Comparison of ENCODE assay signal across 1 cellular context in the genomic region with DNA sequence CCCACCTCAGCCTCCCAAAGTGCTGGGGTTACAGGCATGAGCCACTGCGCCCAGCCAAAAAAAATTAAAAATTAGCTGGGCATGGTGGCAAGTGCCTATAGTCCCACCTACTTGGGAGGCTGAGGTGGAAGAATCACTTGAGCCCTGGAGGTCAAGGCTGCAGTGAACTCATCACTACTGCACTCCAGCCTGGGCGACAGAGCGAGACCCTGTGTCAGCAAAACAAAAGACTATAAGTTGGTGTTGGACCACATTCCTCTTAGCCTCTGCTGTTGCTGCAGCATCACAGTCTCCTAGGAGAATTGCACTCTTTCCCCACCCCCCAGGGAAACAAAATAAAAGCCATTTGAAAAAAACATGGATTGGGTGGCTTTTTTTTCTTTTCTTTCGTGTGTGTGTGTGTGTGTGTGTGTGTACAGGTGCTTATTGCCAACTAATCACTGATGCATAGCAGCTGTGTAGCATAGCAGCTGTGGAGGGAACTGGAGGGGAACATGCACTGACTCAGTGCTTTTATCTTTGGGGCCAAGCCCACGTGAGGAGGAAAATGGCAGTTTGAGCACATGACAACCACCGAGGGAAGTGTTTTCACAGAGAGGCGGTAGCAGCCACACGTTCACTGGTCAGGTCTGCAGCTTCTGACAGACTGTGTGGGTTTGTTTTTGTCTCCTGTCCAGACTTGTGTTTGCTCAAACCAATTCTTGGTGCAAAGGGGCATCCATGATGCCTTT.
TF ChIP-seq lines count a peak whose summit lies in the region.

No MANE protein-coding gene starts in this region.

TF ChIP-seq in K562, 482 proteins besides CTCF, POLR2A, EP300 and RAD21 (continued from another document):
- TF ChIP-seq ZNF384 (IDR thresholded peaks at IDR 0.05; ENCODE audit: low read depth, low read length) (no peak), KAT2B (IDR thresholded peaks at IDR 0.05; ENCODE audit: low read depth, low read length) (no peak), RBM39 (optimal IDR thresholded peaks at IDR 0.05; ENCODE audit: low read depth, low read length) (no peak), ZFP36 (IDR thresholded peaks at IDR 0.05; ENCODE audit: low read depth, low read length, partially characterized antibody) (no peak), ZNF217 (CRISPR knock-in tag; IDR thresholded peaks at IDR 0.05) (no peak), CHD2 (IDR thresholded peaks at IDR 0.05; ENCODE audit: low read depth, low read length) (no peak), ESRRB (CRISPR knock-in tag; IDR thresholded peaks at IDR 0.05; ENCODE audit: borderline replicate concordance) (no peak), ZNF133 (CRISPR knock-in tag; IDR thresholded peaks at IDR 0.05) (peak; percentile 77; the same call in 1 of the 2 replicates), MTA1 (IDR thresholded peaks at IDR 0.05; ENCODE audit: borderline replicate concordance) (no peak), KLF6 (CRISPR knock-in tag; IDR thresholded peaks at IDR 0.05; ENCODE audit: borderline replicate concordance) (peak; percentile 75; the same call in 1 of the 2 replicates), AFF1 (IDR thresholded peaks at IDR 0.05; ENCODE audit: low read depth in 1 of 2, partially characterized antibody in 2 of 2) (no peak), CTBP1 (IDR thresholded peaks at IDR 0.05; ENCODE audit: borderline replicate concordance) (no peak), ARNT (IDR thresholded peaks at IDR 0.05) (no peak), ATF4 (CRISPR knock-in tag; IDR thresholded peaks at IDR 0.05) (peak; percentile 57; the same call in 1 of the 2 replicates), MECOM (CRISPR knock-in tag; IDR thresholded peaks at IDR 0.05) (no peak), SMAD2 (IDR thresholded peaks at IDR 0.05; ENCODE audit: low read depth, low read length) (no peak), MBD2 (IDR thresholded peaks at IDR 0.05; ENCODE audit: borderline replicate concordance, low read depth) (no peak), E2F3 (CRISPR knock-in tag; IDR thresholded peaks at IDR 0.05) (peak; percentile 73), MCM3 (IDR thresholded peaks at IDR 0.05) (no peak), ZNF830 (CRISPR knock-in tag; IDR thresholded peaks at IDR 0.05) (no peak)
- TF ChIP-seq, protein P1, sequence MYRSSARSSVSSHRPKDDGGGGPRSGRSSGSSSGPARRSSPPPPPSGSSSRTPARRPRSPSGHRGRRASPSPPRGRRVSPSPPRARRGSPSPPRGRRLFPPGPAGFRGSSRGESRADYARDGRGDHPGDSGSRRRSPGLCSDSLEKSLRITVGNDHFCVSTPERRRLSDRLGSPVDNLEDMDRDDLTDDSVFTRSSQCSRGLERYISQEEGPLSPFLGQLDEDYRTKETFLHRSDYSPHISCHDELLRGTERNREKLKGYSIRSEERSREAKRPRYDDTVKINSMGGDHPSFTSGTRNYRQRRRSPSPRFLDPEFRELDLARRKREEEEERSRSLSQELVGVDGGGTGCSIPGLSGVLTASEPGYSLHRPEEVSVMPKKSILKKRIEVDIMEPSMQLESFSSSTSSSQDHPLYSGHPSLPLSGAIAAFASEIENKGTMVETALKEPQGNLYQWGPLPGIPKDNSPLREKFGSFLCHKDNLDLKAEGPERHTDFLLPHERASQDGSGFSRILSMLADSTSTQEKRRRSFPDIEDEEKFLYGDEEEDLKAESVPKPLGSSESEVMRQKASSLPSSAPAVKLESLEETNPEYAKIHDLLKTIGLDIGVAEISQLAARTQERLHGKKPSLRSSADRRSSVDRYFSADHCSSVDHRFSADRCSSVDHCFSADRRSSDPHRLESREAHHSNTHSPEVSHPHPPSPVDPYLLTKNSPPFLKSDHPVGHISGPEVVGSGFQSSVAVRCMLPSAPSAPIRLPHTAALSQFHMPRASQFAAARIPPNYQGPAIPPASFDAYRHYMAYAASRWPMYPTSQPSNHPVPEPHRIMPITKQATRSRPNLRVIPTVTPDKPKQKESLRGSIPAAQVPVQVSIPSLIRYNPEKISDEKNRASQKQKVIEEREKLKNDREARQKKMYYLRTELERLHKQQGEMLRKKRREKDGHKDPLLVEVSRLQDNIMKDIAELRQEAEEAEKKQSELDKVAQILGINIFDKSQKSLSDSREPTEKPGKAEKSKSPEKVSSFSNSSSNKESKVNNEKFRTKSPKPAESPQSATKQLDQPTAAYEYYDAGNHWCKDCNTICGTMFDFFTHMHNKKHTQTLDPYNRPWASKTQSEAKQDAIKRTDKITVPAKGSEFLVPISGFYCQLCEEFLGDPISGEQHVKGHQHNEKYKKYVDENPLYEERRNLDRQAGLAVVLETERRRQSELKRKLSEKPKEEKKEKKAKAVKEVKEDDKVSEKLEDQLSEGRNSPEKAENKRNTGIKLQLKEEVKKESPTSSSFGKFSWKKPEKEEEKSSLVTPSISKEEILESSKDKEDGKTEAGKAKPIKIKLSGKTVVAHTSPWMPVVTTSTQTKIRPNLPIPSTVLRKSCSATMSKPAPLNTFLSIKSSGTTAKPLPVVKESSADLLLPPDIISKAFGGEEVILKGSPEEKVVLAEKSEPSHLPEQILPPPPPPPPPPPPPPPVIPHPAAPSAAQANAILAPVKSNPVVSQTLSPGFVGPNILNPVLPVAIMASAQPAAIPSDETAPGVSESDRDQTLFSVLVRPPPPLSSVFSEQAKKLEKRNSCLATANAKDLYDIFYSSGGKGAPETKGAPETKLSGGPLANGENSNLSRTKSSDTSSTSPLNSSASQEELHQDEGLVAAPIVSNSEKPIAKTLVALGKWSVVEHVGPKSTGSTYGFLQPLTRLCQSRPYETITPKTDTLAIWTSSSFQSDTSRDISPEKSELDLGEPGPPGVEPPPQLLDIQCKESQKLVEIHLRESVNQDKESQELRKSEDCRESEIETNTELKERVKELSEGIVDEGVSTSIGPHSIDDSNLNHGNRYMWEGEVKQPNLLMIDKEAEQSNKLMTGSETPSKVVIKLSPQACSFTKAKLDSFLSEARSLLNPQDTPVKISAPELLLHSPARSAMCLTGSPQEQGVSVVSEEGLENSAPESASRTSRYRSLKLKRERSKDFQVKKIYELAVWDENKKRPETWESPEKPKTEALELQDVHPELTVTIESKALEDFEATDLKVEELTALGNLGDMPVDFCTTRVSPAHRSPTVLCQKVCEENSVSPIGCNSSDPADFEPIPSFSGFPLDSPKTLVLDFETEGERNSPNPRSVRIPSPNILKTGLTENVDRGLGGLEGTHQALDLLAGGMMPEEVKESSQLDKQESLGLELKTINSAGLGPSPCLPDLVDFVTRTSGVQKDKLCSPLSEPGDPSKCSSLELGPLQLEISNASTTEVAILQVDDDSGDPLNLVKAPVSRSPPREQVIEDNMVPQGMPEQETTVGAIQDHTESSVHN (IDR thresholded peaks at IDR 0.05; ENCODE audit: borderline replicate concordance in 1 of 2, low read depth in 1 of 2), result no peak
- TF ChIP-seq, protein P2, sequence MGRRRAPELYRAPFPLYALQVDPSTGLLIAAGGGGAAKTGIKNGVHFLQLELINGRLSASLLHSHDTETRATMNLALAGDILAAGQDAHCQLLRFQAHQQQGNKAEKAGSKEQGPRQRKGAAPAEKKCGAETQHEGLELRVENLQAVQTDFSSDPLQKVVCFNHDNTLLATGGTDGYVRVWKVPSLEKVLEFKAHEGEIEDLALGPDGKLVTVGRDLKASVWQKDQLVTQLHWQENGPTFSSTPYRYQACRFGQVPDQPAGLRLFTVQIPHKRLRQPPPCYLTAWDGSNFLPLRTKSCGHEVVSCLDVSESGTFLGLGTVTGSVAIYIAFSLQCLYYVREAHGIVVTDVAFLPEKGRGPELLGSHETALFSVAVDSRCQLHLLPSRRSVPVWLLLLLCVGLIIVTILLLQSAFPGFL (CRISPR knock-in tag; IDR thresholded peaks at IDR 0.05), result no peak
- TF ChIP-seq, protein P3, sequence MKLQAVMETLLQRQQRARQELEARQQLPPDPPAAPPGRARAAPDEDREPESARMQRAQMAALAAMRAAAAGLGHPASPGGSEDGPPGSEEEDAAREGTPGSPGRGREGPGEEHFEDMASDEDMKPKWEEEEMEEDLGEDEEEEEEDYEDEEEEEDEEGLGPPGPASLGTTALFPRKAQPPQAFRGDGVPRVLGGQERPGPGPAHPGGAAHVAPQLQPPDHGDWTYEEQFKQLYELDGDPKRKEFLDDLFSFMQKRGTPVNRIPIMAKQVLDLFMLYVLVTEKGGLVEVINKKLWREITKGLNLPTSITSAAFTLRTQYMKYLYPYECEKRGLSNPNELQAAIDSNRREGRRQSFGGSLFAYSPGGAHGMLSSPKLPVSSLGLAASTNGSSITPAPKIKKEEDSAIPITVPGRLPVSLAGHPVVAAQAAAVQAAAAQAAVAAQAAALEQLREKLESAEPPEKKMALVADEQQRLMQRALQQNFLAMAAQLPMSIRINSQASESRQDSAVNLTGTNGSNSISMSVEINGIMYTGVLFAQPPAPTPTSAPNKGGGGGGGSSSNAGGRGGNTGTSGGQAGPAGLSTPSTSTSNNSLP (IDR thresholded peaks at IDR 0.05; ENCODE audit: borderline replicate concordance, low read depth, low read length), result no peak
- TF ChIP-seq, protein P4, sequence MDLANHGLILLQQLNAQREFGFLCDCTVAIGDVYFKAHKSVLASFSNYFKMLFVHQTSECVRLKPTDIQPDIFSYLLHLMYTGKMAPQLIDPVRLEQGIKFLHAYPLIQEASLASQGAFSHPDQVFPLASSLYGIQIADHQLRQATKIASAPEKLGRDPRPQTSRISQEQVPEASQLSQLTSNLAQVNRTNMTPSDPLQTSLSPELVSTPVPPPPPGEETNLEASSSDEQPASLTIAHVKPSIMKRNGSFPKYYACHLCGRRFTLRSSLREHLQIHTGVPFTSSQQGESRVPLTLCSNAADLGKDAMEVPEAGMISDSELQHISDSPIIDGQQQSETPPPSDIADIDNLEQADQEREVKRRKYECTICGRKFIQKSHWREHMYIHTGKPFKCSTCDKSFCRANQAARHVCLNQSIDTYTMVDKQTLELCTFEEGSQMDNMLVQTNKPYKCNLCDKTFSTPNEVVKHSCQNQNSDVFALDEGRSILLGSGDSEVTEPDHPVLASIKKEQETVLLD (IDR thresholded peaks at IDR 0.05), result no peak
